In genomic region chr4:118276551-118276950, GRCh38 we compare ENCODE assay signal across 16 cellular contexts.
DNase-seq lines count a peak whose midpoint lies in the region; ATAC-seq, FAIRE-seq and TF ChIP-seq lines count a peak whose summit lies in the region.
"Had no signal": no experiment of that assay in that cellular context is flagged by ENCODE, and none has a peak within 500 bp of the region (broad histone marks: within the 10 kb centered on the region; RNA-seq: fewer than 3 reads in every experiment).

No MANE protein-coding gene starts in this region.

- TF ChIP-seq POLR2A in A549 (IDR thresholded peaks at IDR 0.05; ENCODE audit: low read length): no peak

- H3K9me3 Mint-ChIP-seq in IgD-negative memory B cell (no peaks in the 10 kb centered on the region), nephron (no peaks in the 10 kb centered on the region), H9 (peaks cover 0 to 2% of the 10 kb centered on the region in 2 experiments; a peak in 1 of 5 replicates)
- H3K9me3 Mint-ChIP-seq: CD4-positive, alpha-beta memory T cell had no signal

- no peak overlapping the region for H2BK120ac ChIP-seq in H9 (ENCODE audit: low read depth, low read length, poor library complexity, severe bottlenecking)

- no peak overlapping the region for H3K4me3 ChIP-seq in A549
- H3K4me3 ChIP-seq: HAP-1, SJCRH30 had no signal

- H3K27ac ChIP-seq in A549 (no peak overlapping the region), epithelial cell of prostate (peak overlapping the region; percentile 48), H9 (ENCODE audit: insufficient read length, low read depth, low read length) (no peak overlapping the region)
- H3K27ac ChIP-seq: RWPE1, SJCRH30 had no signal

- no peak overlapping the region for H3K14ac ChIP-seq in H9 (ENCODE audit: insufficient read depth, low read length)

- no peaks in the 10 kb centered on the region for H3K79me1 ChIP-seq in H9 (ENCODE audit: insufficient read depth, low read depth, low read length, poor library complexity, severe bottlenecking)

- POLR2A ChIA-PET in A549 (lab: Yijun Ruan, JAX): no interaction called here

- H2BK20ac ChIP-seq in H9 (ENCODE audit: low read depth, low read length, poor library complexity, severe bottlenecking): no peak overlapping the region

- TF ChIP-seq CTCF in A549 (IDR thresholded peaks at IDR 0.05) (no peak), nephron (IDR thresholded peaks at IDR 0.05; ENCODE audit: unreplicated experiment in 3 of 3) (no peak), H9 (conservative IDR thresholded peaks at IDR 0.05) (no peak)

- H3K27ac Mint-ChIP-seq in IgD-negative memory B cell: peak overlapping the region in 2 of 3 donors; percentile 84 to 86
- H3K27ac Mint-ChIP-seq in nephron: peak overlapping the region in 2 of 3 experiments; percentile 62 to 94
- H3K27ac Mint-ChIP-seq in H9: no peak overlapping the region

- H3K4me2 ChIP-seq in A549 (peak overlapping the region; percentile 73; the same call in 1 of the 3 replicates), H9 (ENCODE audit: insufficient read depth, insufficient read length, low read length) (no peak overlapping the region)

- no peaks in the 10 kb centered on the region for H3K9me3 ChIP-seq in A549
- H3K9me3 ChIP-seq in H9 (ENCODE audit: control insufficient read depth, low read depth, low read length): no peaks in the 10 kb centered on the region
- H3K9me3 ChIP-seq: HAP-1, SJCRH30 had no signal

- H3K79me2 ChIP-seq in H9 (ENCODE audit: insufficient read depth, low read length): peaks cover 5% of the 10 kb centered on the region; the same call in 1 of the 2 replicates

- no peak overlapping the region for H2BK15ac ChIP-seq in H9 (ENCODE audit: low read depth, low read length)

- no peak overlapping the region for H2BK5ac ChIP-seq in H9 (ENCODE audit: insufficient read length, low read length)

- no peaks in the 10 kb centered on the region for H3K27me3 Mint-ChIP-seq in IgD-negative memory B cell
- no peaks in the 10 kb centered on the region for H3K27me3 Mint-ChIP-seq in nephron (ENCODE audit: low read depth)
- H3K27me3 Mint-ChIP-seq in H9 (ENCODE audit: low read depth): no peaks in the 10 kb centered on the region; the same call in 1 of the 2 replicates
- H3K27me3 Mint-ChIP-seq: CD4-positive, alpha-beta memory T cell had no signal

- no peaks in the 10 kb centered on the region for H3K27me3 ChIP-seq in H9 (ENCODE audit: insufficient read depth, low read length)
- H3K27me3 ChIP-seq: SJCRH30 had no signal

- peaks cover 24% of the 10 kb centered on the region for H3K4me1 ChIP-seq in A549
- no peaks in the 10 kb centered on the region for H3K4me1 ChIP-seq in H9 (ENCODE audit: insufficient read depth, low read length)

- no peak for ATAC-seq in A549
- ATAC-seq in GM21528 (IDR thresholded peaks at IDR 0.05; ENCODE audit: low FRiP score, unreplicated experiment): no peak

- no peak overlapping the region for H3T11ph ChIP-seq in H9 (ENCODE audit: low read length)

- no peak overlapping the region for H3K56ac ChIP-seq in H9 (ENCODE audit: insufficient read length, low read depth, low read length)

- no peak for TF ChIP-seq RAD21 in A549 (conservative IDR thresholded peaks at IDR 0.05 in 1 of 2, IDR thresholded peaks at IDR 0.05 in 1 of 2)

- H2BK12ac ChIP-seq in H9 (ENCODE audit: insufficient read length, low read depth, low read length): no peak overlapping the region

- peaks cover 7% of the 10 kb centered on the region for H3K23me2 ChIP-seq in H9 (ENCODE audit: insufficient read length, low read depth, low read length, poor library complexity, severe bottlenecking)

- peak overlapping the region in 1 of 4 donors; percentile 74 for H3K4me3 Mint-ChIP-seq in IgD-negative memory B cell
- H3K4me3 Mint-ChIP-seq in nephron: peak overlapping the region; percentile 46 to 66 (median 53)
- no peak overlapping the region for H3K4me3 Mint-ChIP-seq in H9

- H4K91ac ChIP-seq in H9 (ENCODE audit: insufficient read length, low read depth, low read length): no peak overlapping the region

- DNase-seq in A549 (ENCODE audit: low read depth in 1 of 2, low spot score in 1 of 2) (no peak), epithelial cell of prostate (ENCODE audit: low read depth, low spot score) (no peak), H9 (no peak), SKM-1 (lab: John Stamatoyannopoulos, UW; ENCODE audit: unreplicated experiment) (no peak)
- DNase-seq: ACHN, NCI-H1436 treated with DMSO at 0.1 percent for 48 hours, NCI-H2081, NCI-H524 treated with DMSO at 0.1 percent for 48 hours, OCI-M1, SJCRH30 had no signal

- H3K36me3 Mint-ChIP-seq in IgD-negative memory B cell: no peaks in the 10 kb centered on the region
- H3K36me3 Mint-ChIP-seq in nephron (ENCODE audit: low read depth): peaks cover 9% of the 10 kb centered on the region
- H3K36me3 Mint-ChIP-seq in H9 (ENCODE audit: insufficient read depth in 1 of 3, low read depth in 3 of 3): peaks cover 11 to 28% (median 16%) of the 10 kb centered on the region in 3 experiments

- H3K23ac ChIP-seq in H9 (ENCODE audit: insufficient read length, low read depth, low read length): no peak overlapping the region

- 27% methylated on average over 2 of the region's 2 CpGs for WGBS in A549 (ENCODE audit: missing lambda C conversion rate)
- no CpG with 5 or more reads among the region's 2 CpGs for WGBS in H9 (ENCODE audit: extremely low coverage, insufficient read length, low lambda C conversion rate)

- no peak overlapping the region for H4K5ac ChIP-seq in H9 (ENCODE audit: insufficient read length, low read depth, low read length)

- no peak overlapping the region for H3K18ac ChIP-seq in H9 (ENCODE audit: insufficient read length, low read depth, low read length)

- FAIRE-seq in A549 (lab: Jason Lieb, UNC): no peak

- no peak overlapping the region for H2AK5ac ChIP-seq in H9 (ENCODE audit: insufficient read length, low read length)

- H3K4me1 Mint-ChIP-seq in IgD-negative memory B cell (peaks cover 19 to 29% (median 23%) of the 10 kb centered on the region in 3 donors), nephron (peaks cover 27% of the 10 kb centered on the region), H9 (peaks cover 11 to 22% of the 10 kb centered on the region in 2 experiments)

- CTCF ChIA-PET in A549 (lab: Yijun Ruan, JAX): no interaction called here

- H3K4ac ChIP-seq in H9 (ENCODE audit: low read depth, low read length): no peak overlapping the region

- no peaks in the 10 kb centered on the region for H4K20me1 ChIP-seq in H9 (ENCODE audit: control insufficient read depth, insufficient read depth, insufficient read length)

- no peak overlapping the region for H3K9ac ChIP-seq in H9 (ENCODE audit: extremely low read depth, insufficient read length, low read length)

- TF ChIP-seq EP300 in A549 (IDR thresholded peaks at IDR 0.05): no peak

- H4K8ac ChIP-seq in H9 (replicated peaks; ENCODE audit: insufficient read length, low read depth, low read length): no peak overlapping the region

- H2AFZ ChIP-seq in H9 (ENCODE audit: low read length): no peak overlapping the region

TF ChIP-seq in A549, 52 proteins besides CTCF, POLR2A, EP300 and RAD21 (continues in another document):
- TF ChIP-seq FOSL2 (IDR thresholded peaks at IDR 0.05): no peak
- TF ChIP-seq FOSL2 (CRISPR knock-in tag; IDR thresholded peaks at IDR 0.05): no peak
- no peak for TF ChIP-seq HEYL (CRISPR knock-in tag; IDR thresholded peaks at IDR 0.05)
- no peak for TF ChIP-seq KDM5A (IDR thresholded peaks at IDR 0.05)
- TF ChIP-seq REST (IDR thresholded peaks at IDR 0.05): no peak
- no peak for TF ChIP-seq HES2 (IDR thresholded peaks at IDR 0.05)
- TF ChIP-seq CHD2 (IDR thresholded peaks at IDR 0.05; ENCODE audit: low read length, partially characterized antibody): no peak
- TF ChIP-seq E2F6 (IDR thresholded peaks at IDR 0.05; ENCODE audit: borderline replicate concordance, low read depth): no peak
- TF ChIP-seq HOXA7 (CRISPR knock-in tag; IDR thresholded peaks at IDR 0.05): no peak

Comparison
In these comparisons a context has a peak if more than half of its experiments do, and no peak if none do; other contexts are left out.
1. H3K27ac Mint-ChIP-seq: peak in IgD-negative memory B cell (2 of 3) and nephron (2 of 3); none in H9 (0 of 3).
2. H3K4me3 Mint-ChIP-seq: peak in nephron (3 of 3); none in H9 (0 of 2).